27 cellular contexts compared by ENCODE assay signal in genomic region chr1:111938536-111938935, GRCh38.
"Had no signal": no experiment of that assay in that cellular context is flagged by ENCODE, and none has a peak within 500 bp of the region (broad histone marks: within the 10 kb centered on the region; RNA-seq: fewer than 3 reads in every experiment).

No MANE protein-coding gene starts in this region.

- H3K4me3 ChIP-seq: left lung, lower lobe of right lung, pancreas, prostate gland, smooth muscle cell, suprapubic skin, thoracic aorta, tibial artery, upper lobe of right lung had no signal

- H3K27me3 ChIP-seq: pancreas, suprapubic skin, tibial artery, upper lobe of right lung had no signal

- H3K4me1 Mint-ChIP-seq: mesothelial cell of epicardium; naive B cell; natural killer cell; nephron progenitor cell; stimulated activated naive B cell treated with anti-CD40 and anti-IgM and Interleukin-4, amounts not matched to agents 10 μg/mL and 1 μg/mL and 100 μg/mL, for 72 hours had no signal

- DNase-seq: hippocampal formation; kidney glomerular epithelial cell; left cardiac atrium; left lung; lower lobe of right lung; mesenchymal stem cell; naive B cell; natural killer cell; nephron progenitor cell; nucleus accumbens; pancreas; posterior cingulate gyrus; retina; right cardiac atrium; stimulated activated CD4-positive, alpha-beta T cell treated with anti-CD3 and anti-CD28 coated beads, Interleukin-1b, Interleukin-23, amount 100 ng/mL, for 48 hours; stimulated activated CD4-positive, alpha-beta T cell treated with anti-CD3 and anti-CD28 coated beads, Interleukin-2, amount 100 ng/mL, for 48 hours; stimulated activated naive B cell treated with anti-CD40 and anti-IgM and Interleukin-4, amounts not matched to agents 10 μg/mL and 1 μg/mL and 100 μg/mL, for 72 hours; tibial artery; trophoblast cell; upper lobe of right lung had no signal

- H3K4me2 ChIP-seq: smooth muscle cell had no signal

- H3K36me3 Mint-ChIP-seq: mesothelial cell of epicardium; naive B cell; natural killer cell; stimulated activated naive B cell treated with anti-CD40 and anti-IgM and Interleukin-4, amounts not matched to agents 10 μg/mL and 1 μg/mL and 100 μg/mL, for 72 hours had no signal

- H3K27ac Mint-ChIP-seq: mesothelial cell of epicardium; natural killer cell; stimulated activated naive B cell treated with anti-CD40 and anti-IgM and Interleukin-4, amounts not matched to agents 10 μg/mL and 1 μg/mL and 100 μg/mL, for 72 hours; stimulated activated naive CD8-positive, alpha-beta T cell treated with anti-CD3 and anti-CD28 coated beads, Interleukin-15, Interleukin-2, amounts not matched to agents 100 ng/mL and 50 ng/mL, for 24 hours had no signal

- H3K4me3 Mint-ChIP-seq: mesothelial cell of epicardium; naive B cell; natural killer cell; nephron progenitor cell; stimulated activated naive B cell treated with anti-CD40 and anti-IgM and Interleukin-4, amounts not matched to agents 10 μg/mL and 1 μg/mL and 100 μg/mL, for 72 hours; stimulated activated naive CD8-positive, alpha-beta T cell treated with anti-CD3 and anti-CD28 coated beads, Interleukin-15, Interleukin-2, amounts not matched to agents 100 ng/mL and 50 ng/mL, for 24 hours had no signal

- ATAC-seq: left cardiac atrium; left lung; lower lobe of right lung; natural killer cell; pancreas; right cardiac atrium; sciatic nerve; stimulated activated naive B cell treated with anti-CD40 and anti-IgM and Interleukin-4, amounts not matched to agents 10 μg/mL and 1 μg/mL and 100 μg/mL, for 72 hours; upper lobe of right lung had no signal

- H3K36me3 ChIP-seq: left lung, lower lobe of right lung, pancreas, prostate gland, suprapubic skin, thoracic aorta, tibial artery, upper lobe of right lung had no signal

- H3K9me3 ChIP-seq: left lung, lower lobe of right lung, pancreas, prostate gland, suprapubic skin, thoracic aorta, tibial artery, upper lobe of right lung had no signal

- H3K4me1 ChIP-seq: left lung, lower lobe of right lung, pancreas, prostate gland, suprapubic skin, upper lobe of right lung had no signal

- FAIRE-seq: pancreas had no signal

- H3K27ac ChIP-seq: left lung, lower lobe of right lung, pancreas, prostate gland, suprapubic skin, thoracic aorta, tibial artery, upper lobe of right lung had no signal

- H3K9me3 Mint-ChIP-seq: natural killer cell; nephron progenitor cell; stimulated activated naive B cell treated with anti-CD40 and anti-IgM and Interleukin-4, amounts not matched to agents 10 μg/mL and 1 μg/mL and 100 μg/mL, for 72 hours; stimulated activated naive CD8-positive, alpha-beta T cell treated with anti-CD3 and anti-CD28 coated beads, Interleukin-15, Interleukin-2, amounts not matched to agents 100 ng/mL and 50 ng/mL, for 24 hours had no signal
